Comparison of ENCODE assay signal across 20 cellular contexts in the genomic region with DNA sequence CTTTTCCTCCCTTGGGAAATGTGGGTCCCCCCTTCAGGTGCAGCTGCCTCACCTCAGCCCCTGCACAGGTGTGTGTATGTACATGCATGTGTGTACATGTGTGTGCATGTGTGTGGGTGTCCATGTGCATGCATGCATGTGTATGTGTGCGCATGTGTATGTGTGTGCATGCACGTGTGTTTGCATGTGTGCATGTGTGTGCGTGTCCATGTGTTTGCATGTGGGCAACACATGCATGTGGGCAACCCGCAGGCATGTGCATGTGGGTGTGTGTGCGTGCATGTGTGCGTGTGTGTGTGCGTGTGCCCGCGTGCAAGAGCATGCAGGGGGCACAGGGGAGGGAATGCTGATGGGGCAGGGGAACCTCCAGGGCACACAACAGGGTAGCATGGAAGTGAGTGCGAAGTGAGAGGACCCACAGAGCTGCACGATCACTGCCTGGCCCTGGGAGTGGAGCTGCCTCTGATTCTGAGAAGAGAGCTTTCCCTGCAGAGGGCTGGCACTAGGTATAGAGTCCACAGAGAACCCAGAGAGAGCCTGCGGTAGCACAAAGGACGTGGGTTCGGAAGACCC. TPM values are rescaled to one million over a fixed set of nuclear protein-coding genes. Genes with fewer than 3 reads are reported as not detected.
A peak's percentile ranks its signal among the peaks of the same experiment; 100 is the strongest.
DNase-seq lines count a peak whose midpoint lies in the region; ATAC-seq, FAIRE-seq and TF ChIP-seq lines count a peak whose summit lies in the region.
"Had no signal": no experiment of that assay in that cellular context is flagged by ENCODE, and none has a peak within 500 bp of the region (broad histone marks: within the 10 kb centered on the region; RNA-seq: fewer than 3 reads in every experiment).

No MANE protein-coding gene starts in this region.

- H3K36me3 ChIP-seq in HepG2 (replicated peaks in 1 of 2; ENCODE audit: control insufficient read depth in 1 of 2, insufficient read depth in 2 of 2, low read length in 2 of 2) = no peaks in the 10 kb centered on the region
- H3K36me3 ChIP-seq: HAP-1 had no signal

- H3K27ac ChIP-seq in 22Rv1 (0 out of 2 replicates have a peak overlapping the region, but pooled peaks have one; percentile 10), H9 (ENCODE audit: insufficient read length, low read depth, low read length) (no peak overlapping the region), caudate nucleus (ENCODE audit: low read depth, low read length) (peak overlapping the region; percentile 4), HepG2 (ENCODE audit: extremely low read length, insufficient read depth, low read length) (no peak overlapping the region)
- H3K27ac ChIP-seq: A549, C4-2B had no signal

- no TSS peak for BruUV-seq in HepG2 (replicated peaks; lab: Mats Ljungman, UMichigan)

- H2BK5ac ChIP-seq in H9 (ENCODE audit: insufficient read length, low read length) = no peak overlapping the region

- H3T11ph ChIP-seq in H9 (ENCODE audit: low read length) = no peak overlapping the region

- H2BK15ac ChIP-seq in H9 (ENCODE audit: low read depth, low read length) = no peak overlapping the region

- H3K23ac ChIP-seq in H9 (ENCODE audit: insufficient read length, low read depth, low read length) = no peak overlapping the region

- no peaks in the 10 kb centered on the region for H3K9me3 ChIP-seq in H9 (ENCODE audit: control insufficient read depth, low read depth, low read length)
- no peaks in the 10 kb centered on the region for H3K9me3 ChIP-seq in HepG2 (ENCODE audit: low read length)
- H3K9me3 ChIP-seq: A549, HAP-1 had no signal

- no peaks in the 10 kb centered on the region for H3K27me3 Mint-ChIP-seq in H9 (ENCODE audit: low read depth)

- CTCF ChIA-PET in HepG2 (lab: Yijun Ruan, JAX; ENCODE audit: low intra/inter-chr PET ratio, low total read pairs) = no interaction called here

- TF ChIP-seq EP300 in HepG2 (IDR thresholded peaks at IDR 0.05; ENCODE audit: low read depth in 2 of 2, low read length in 2 of 2) (no peak), HepG2 (CRISPR knock-in tag; IDR thresholded peaks at IDR 0.05; ENCODE audit: borderline replicate concordance) (no peak)

- ATAC-seq in HepG2 = no peak
- ATAC-seq: SK-N-SH treated with all-trans-retinoic acid at 6 μM for 48 hours had no signal

- H2BK12ac ChIP-seq in H9 (ENCODE audit: insufficient read length, low read depth, low read length) = no peak overlapping the region

- no peak overlapping the region for H4K91ac ChIP-seq in H9 (ENCODE audit: insufficient read length, low read depth, low read length)

- H3K4me1 Mint-ChIP-seq in H9 = peaks cover 4 to 11% of the 10 kb centered on the region in 2 experiments

- H3K14ac ChIP-seq in H9 (ENCODE audit: insufficient read depth, low read length) = no peak overlapping the region

- no peaks in the 10 kb centered on the region for H4K20me1 ChIP-seq in H9 (ENCODE audit: control insufficient read depth, insufficient read depth, insufficient read length)
- no peaks in the 10 kb centered on the region for H4K20me1 ChIP-seq in HepG2 (ENCODE audit: insufficient read depth, low read length)

- POLR2A ChIA-PET in HepG2 (lab: Yijun Ruan, JAX) = no interaction called here

- H3K56ac ChIP-seq in H9 (ENCODE audit: insufficient read length, low read depth, low read length) = no peak overlapping the region

- TF ChIP-seq POLR2A in HepG2 (IDR thresholded peaks at IDR 0.05; ENCODE audit: insufficient read depth in 1 of 2, low read depth in 2 of 2, low read length in 2 of 2) = no peak

- no peaks in the 10 kb centered on the region for H3K79me2 ChIP-seq in H9 (ENCODE audit: insufficient read depth, low read length)
- H3K79me2 ChIP-seq in HepG2 (ENCODE audit: insufficient read depth, low read length) = no peaks in the 10 kb centered on the region

- no peak overlapping the region for H3K4ac ChIP-seq in H9 (ENCODE audit: low read depth, low read length)

- no peak overlapping the region for H2BK20ac ChIP-seq in H9 (ENCODE audit: low read depth, low read length, poor library complexity, severe bottlenecking)

- H3K4me2 ChIP-seq in H9 (ENCODE audit: insufficient read depth, insufficient read length, low read length) (no peak overlapping the region), HepG2 (ENCODE audit: low read depth, low read length) (no peak overlapping the region)
- H3K4me2 ChIP-seq: A549 had no signal

- no peak overlapping the region for H4K8ac ChIP-seq in H9 (replicated peaks; ENCODE audit: insufficient read length, low read depth, low read length)

- intact Hi-C loops in HepG2 (cut with micrococcal nuclease; ENCODE audit: unreplicated experiment) = no loop called here

- in situ Hi-C loops in HepG2 (cut with HindIII; ENCODE audit: extremely low pct_ligation_motif_present, low pct_unique_long_range_greater_than_20kb) = no loop called here

- no peaks in the 10 kb centered on the region for H3K9me3 Mint-ChIP-seq in H9

- peak overlapping the region in 2 of 3 experiments; percentile 77 to 86; a peak in 2 of 7 replicates for H3K27ac Mint-ChIP-seq in H9

- H3K4me3 ChIP-seq in HepG2 (replicated peaks in 1 of 3; ENCODE audit: insufficient read depth in 1 of 3, low read depth in 2 of 3, low read length in 3 of 3) = no peak overlapping the region
- H3K4me3 ChIP-seq: A549, HAP-1 had no signal

- no peak for TF ChIP-seq CTCF in 22Rv1 (IDR thresholded peaks at IDR 0.05)
- TF ChIP-seq CTCF in H9 (conservative IDR thresholded peaks at IDR 0.05) = no peak
- TF ChIP-seq CTCF in HepG2 (CRISPR knock-in tag; IDR thresholded peaks at IDR 0.05) = no peak
- no peak for TF ChIP-seq CTCF in D721Med (IDR thresholded peaks at IDR 0.05; ENCODE audit: insufficient read depth, missing control alignments)

- no peak overlapping the region; a peak in 1 of 5 replicates for H3K4me3 Mint-ChIP-seq in H9

- H3K36me3 Mint-ChIP-seq in H9 (ENCODE audit: insufficient read depth in 1 of 3, low read depth in 3 of 3) = peaks cover 0 to 4% (median 0%) of the 10 kb centered on the region in 3 experiments; a peak in 2 of 7 replicates

- no peak overlapping the region for H2AK5ac ChIP-seq in H9 (ENCODE audit: insufficient read length, low read length)

- H3K18ac ChIP-seq in H9 (ENCODE audit: insufficient read length, low read depth, low read length) = no peak overlapping the region

- H3K9ac ChIP-seq in H9 (ENCODE audit: extremely low read depth, insufficient read length, low read length) (no peak overlapping the region), HepG2 (ENCODE audit: insufficient read depth, low read depth, low read length) (no peak overlapping the region)

- FAIRE-seq in HepG2 (lab: Jason Lieb, UNC) (no peak), D721Med (lab: Jason Lieb, UNC) (no peak)
- FAIRE-seq: A549 had no signal

- no peak overlapping the region for H4K5ac ChIP-seq in H9 (ENCODE audit: insufficient read length, low read depth, low read length)

- no CpG with 5 or more reads among the region's 14 CpGs for WGBS in H9 (ENCODE audit: extremely low coverage, insufficient read length, low lambda C conversion rate)
- 92% methylated on average over 14 of the region's 14 CpGs for WGBS in HepG2 (ENCODE audit: low lambda C conversion rate)

- no peaks in the 10 kb centered on the region for H3K23me2 ChIP-seq in H9 (ENCODE audit: insufficient read length, low read depth, low read length, poor library complexity, severe bottlenecking)

- no peak for DNase-seq in H9
- DNase-seq in caudate nucleus (lab: John Stamatoyannopoulos, UW) = no peak
- DNase-seq in HepG2 (ENCODE audit: low spot score) = no peak
- no peak for DNase-seq in stimulated activated naive CD4-positive, alpha-beta T cell treated with Interleukin-2 at 50 U/mL for 16 hours (lab: John Stamatoyannopoulos, UW)
- no peak for DNase-seq in NCI-H1105 treated with DMSO at 0.1 percent for 48 hours (lab: John Stamatoyannopoulos, UW)
- DNase-seq in D721Med (ENCODE audit: insufficient read length, low spot score) = no peak
- DNase-seq in NOMO-1 treated with DMSO at 0.1 percent for 48 hours (lab: John Stamatoyannopoulos, UW; ENCODE audit: unreplicated experiment) = no peak
- DNase-seq: DMS79, KBM-7, NCI-H1105, NCI-H1694 treated with DMSO at 0.1 percent for 48 hours, NCI-H510A treated with DMSO at 0.1 percent for 48 hours, NCI-H82, SIG-M5 had no signal

- H3K27me3 ChIP-seq in H9 (ENCODE audit: insufficient read depth, low read length) (no peaks in the 10 kb centered on the region), HepG2 (ENCODE audit: control insufficient read depth in 1 of 2, insufficient read depth in 2 of 2, low read length in 2 of 2) (no peaks in the 10 kb centered on the region)

- H3K4me1 ChIP-seq in H9 (ENCODE audit: insufficient read depth, low read length) (no peaks in the 10 kb centered on the region), HepG2 (ENCODE audit: insufficient read depth, low read length) (no peaks in the 10 kb centered on the region)
- H3K4me1 ChIP-seq: A549, HAP-1 had no signal

- no peak for TF ChIP-seq RAD21 in HepG2 (CRISPR knock-in tag; IDR thresholded peaks at IDR 0.05)

- H2BK120ac ChIP-seq in H9 (ENCODE audit: low read depth, low read length, poor library complexity, severe bottlenecking) = no peak overlapping the region

- no peaks in the 10 kb centered on the region for H3K79me1 ChIP-seq in H9 (ENCODE audit: insufficient read depth, low read depth, low read length, poor library complexity, severe bottlenecking)

- H2AFZ ChIP-seq in H9 (ENCODE audit: low read length) (no peak overlapping the region), HepG2 (ENCODE audit: low read length) (no peak overlapping the region)

RNA-seq across cellular contexts. Expression of a gene that starts 14.6 kb away (rescaled TPM):
- 2.0 and 2.3 TPM in 2 replicates for total RNA-seq in H9 (2021)
- total RNA-seq in HepG2 (2016; rRNA removed; fragmentation: Illumina TruSeq; extraction: Trizol) = 3.0 and 4.4 TPM in 2 replicates
- 2.2 and 2.3 TPM in 2 replicates for total RNA-seq in HepG2 (2016; cell fraction: cytosol; rRNA removed; fragmentation: Illumina TruSeq; extraction: Trizol; ENCODE audit: low read depth)
- total RNA-seq in HepG2 (2016; cell fraction: insoluble cytoplasmic fraction; rRNA removed; fragmentation: Illumina TruSeq; extraction: Trizol) = 1.8 and 4.6 TPM in 2 replicates
- total RNA-seq in HepG2 (2016; cell fraction: membrane; rRNA removed; fragmentation: Illumina TruSeq; extraction: Trizol) = 2.9 and 3.5 TPM in 2 replicates
- total RNA-seq in HepG2 (2016; cell fraction: nucleus; rRNA removed; fragmentation: Illumina TruSeq; extraction: Trizol) = 3.9 and 4.3 TPM in 2 replicates
- polyA plus RNA-seq in HepG2 (2011; rRNA removed) = 7.5 and 8.4 TPM in 2 replicates
- 3.0 and 4.7 TPM in 2 replicates for polyA plus RNA-seq in HepG2 (2011; cell fraction: cytosol; rRNA removed)
- 77.2 and 103 TPM in 2 replicates for polyA plus RNA-seq in HepG2 (2011; cell fraction: nucleus; rRNA removed)
- 5.6 and 7.7 TPM in 2 replicates for polyA plus RNA-seq in HepG2 (2012)
- polyA plus RNA-seq in HepG2 (2016; cell fraction: cytosol; fragmentation: Illumina TruSeq; extraction: Trizol; ENCODE audit: low read depth) = 3.1 and 3.4 TPM in 2 replicates
- 4.8 and 7.0 TPM in 2 replicates for polyA plus RNA-seq in HepG2 (2016; cell fraction: insoluble cytoplasmic fraction; fragmentation: Illumina TruSeq; extraction: Trizol; ENCODE audit: low read depth)
- polyA plus RNA-seq in HepG2 (2016; cell fraction: membrane; fragmentation: Illumina TruSeq; extraction: Trizol; ENCODE audit: low read depth) = 4.5 TPM in 2 replicates
- 34.3 and 34.8 TPM in 2 replicates for polyA plus RNA-seq in HepG2 (2016; cell fraction: nucleus; fragmentation: Illumina TruSeq; extraction: Trizol; ENCODE audit: insufficient read depth, low read depth)
- 0.23 and 3.8 TPM in 2 replicates for polyA minus RNA-seq in HepG2 (2011; rRNA and poly(A)+ RNA removed; ENCODE audit: low replicate concordance)
- 3.0 and 4.1 TPM in 2 replicates for polyA minus RNA-seq in HepG2 (2011; cell fraction: cytosol; rRNA and poly(A)+ RNA removed)
- 4.5 and 5.1 TPM in 2 replicates for polyA minus RNA-seq in HepG2 (2011; cell fraction: nucleus; rRNA and poly(A)+ RNA removed)

RNA-seq across cellular contexts. Expression of a gene that starts 41.1 kb away (rescaled TPM):
- 0.75 and 1.1 TPM in 2 replicates for total RNA-seq in H9 (2021)
- total RNA-seq in HepG2 (2016; rRNA removed; fragmentation: Illumina TruSeq; extraction: Trizol) = not detected in 2 replicates
- not detected in 2 replicates for total RNA-seq in HepG2 (2016; cell fraction: cytosol; rRNA removed; fragmentation: Illumina TruSeq; extraction: Trizol; ENCODE audit: low read depth)
- total RNA-seq in HepG2 (2016; cell fraction: insoluble cytoplasmic fraction; rRNA removed; fragmentation: Illumina TruSeq; extraction: Trizol) = not detected in 2 replicates
- not detected in 2 replicates for total RNA-seq in HepG2 (2016; cell fraction: membrane; rRNA removed; fragmentation: Illumina TruSeq; extraction: Trizol)
- not detected in 2 replicates for total RNA-seq in HepG2 (2016; cell fraction: nucleus; rRNA removed; fragmentation: Illumina TruSeq; extraction: Trizol)
- polyA plus RNA-seq in HepG2 (2011; rRNA removed) = not detected in 2 replicates
- not detected in 2 replicates for polyA plus RNA-seq in HepG2 (2011; cell fraction: cytosol; rRNA removed)
- not detected in 2 replicates for polyA plus RNA-seq in HepG2 (2011; cell fraction: nucleus; rRNA removed)
- polyA plus RNA-seq in HepG2 (2012) = 0.44 and 0.49 TPM in 2 replicates
- polyA plus RNA-seq in HepG2 (2016; cell fraction: cytosol; fragmentation: Illumina TruSeq; extraction: Trizol; ENCODE audit: low read depth) = not detected in 2 replicates
- not detected in 2 replicates for polyA plus RNA-seq in HepG2 (2016; cell fraction: insoluble cytoplasmic fraction; fragmentation: Illumina TruSeq; extraction: Trizol; ENCODE audit: low read depth)
- polyA plus RNA-seq in HepG2 (2016; cell fraction: membrane; fragmentation: Illumina TruSeq; extraction: Trizol; ENCODE audit: low read depth) = not detected in 2 replicates
- polyA plus RNA-seq in HepG2 (2016; cell fraction: nucleus; fragmentation: Illumina TruSeq; extraction: Trizol; ENCODE audit: insufficient read depth, low read depth) = not detected in 2 replicates
- polyA minus RNA-seq in HepG2 (2011; rRNA and poly(A)+ RNA removed; ENCODE audit: low replicate concordance) = not detected in 2 replicates
- not detected in 2 replicates for polyA minus RNA-seq in HepG2 (2011; cell fraction: cytosol; rRNA and poly(A)+ RNA removed)
- polyA minus RNA-seq in HepG2 (2011; cell fraction: nucleus; rRNA and poly(A)+ RNA removed) = not detected in 2 replicates
- total RNA-seq: RPMI7951 had no signal
- polyA plus RNA-seq: A549 had no signal

RNA-seq across cellular contexts. Expression of a gene that starts 56.5 kb away (rescaled TPM):
- total RNA-seq in H9 (2021) (22.1 and 24.1 TPM in 2 replicates), HepG2 (2016; rRNA removed; fragmentation: Illumina TruSeq; extraction: Trizol) (1.8 and 4.8 TPM in 2 replicates)
- total RNA-seq in HepG2 (2016; cell fraction: cytosol; rRNA removed; fragmentation: Illumina TruSeq; extraction: Trizol; ENCODE audit: low read depth) = 0.61 and 0.71 TPM in 2 replicates
- 1.9 and 5.2 TPM in 2 replicates for total RNA-seq in HepG2 (2016; cell fraction: insoluble cytoplasmic fraction; rRNA removed; fragmentation: Illumina TruSeq; extraction: Trizol)
- 1.3 TPM in 2 replicates for total RNA-seq in HepG2 (2016; cell fraction: membrane; rRNA removed; fragmentation: Illumina TruSeq; extraction: Trizol)
- total RNA-seq in HepG2 (2016; cell fraction: nucleus; rRNA removed; fragmentation: Illumina TruSeq; extraction: Trizol) = 8.4 and 11.2 TPM in 2 replicates
- 11.5 and 12.3 TPM in 2 replicates for polyA plus RNA-seq in HepG2 (2011; rRNA removed)
- 2.7 and 3.9 TPM in 2 replicates for polyA plus RNA-seq in HepG2 (2011; cell fraction: cytosol; rRNA removed)
- polyA plus RNA-seq in HepG2 (2011; cell fraction: nucleus; rRNA removed) = 73.3 and 101 TPM in 2 replicates
- 6.5 and 7.3 TPM in 2 replicates for polyA plus RNA-seq in HepG2 (2012)
- polyA plus RNA-seq in HepG2 (2016; cell fraction: cytosol; fragmentation: Illumina TruSeq; extraction: Trizol; ENCODE audit: low read depth) = 0.44 and 0.53 TPM in 2 replicates
- 0.96 and 1.7 TPM in 2 replicates for polyA plus RNA-seq in HepG2 (2016; cell fraction: insoluble cytoplasmic fraction; fragmentation: Illumina TruSeq; extraction: Trizol; ENCODE audit: low read depth)
- polyA plus RNA-seq in HepG2 (2016; cell fraction: membrane; fragmentation: Illumina TruSeq; extraction: Trizol; ENCODE audit: low read depth) = 0.88 and 1.6 TPM in 2 replicates
- polyA plus RNA-seq in HepG2 (2016; cell fraction: nucleus; fragmentation: Illumina TruSeq; extraction: Trizol; ENCODE audit: insufficient read depth, low read depth) = 22.2 and 23.2 TPM in 2 replicates
- 27.4 and 36.9 TPM in 2 replicates for polyA minus RNA-seq in HepG2 (2011; rRNA and poly(A)+ RNA removed; ENCODE audit: low replicate concordance)
- 2.6 and 3.8 TPM in 2 replicates for polyA minus RNA-seq in HepG2 (2011; cell fraction: cytosol; rRNA and poly(A)+ RNA removed)
- polyA minus RNA-seq in HepG2 (2011; cell fraction: nucleus; rRNA and poly(A)+ RNA removed) = 21.3 and 31.8 TPM in 2 replicates

Comparison
In these comparisons a context has a peak if more than half of its experiments do, and no peak if none do; other contexts are left out.
1. H3K27ac ChIP-seq: peak in 22Rv1 (single experiment) and caudate nucleus (single experiment); none in H9 (single experiment) and HepG2 (single experiment).